Comparison of ENCODE assay signal across 8 cellular contexts in the genomic region with DNA sequence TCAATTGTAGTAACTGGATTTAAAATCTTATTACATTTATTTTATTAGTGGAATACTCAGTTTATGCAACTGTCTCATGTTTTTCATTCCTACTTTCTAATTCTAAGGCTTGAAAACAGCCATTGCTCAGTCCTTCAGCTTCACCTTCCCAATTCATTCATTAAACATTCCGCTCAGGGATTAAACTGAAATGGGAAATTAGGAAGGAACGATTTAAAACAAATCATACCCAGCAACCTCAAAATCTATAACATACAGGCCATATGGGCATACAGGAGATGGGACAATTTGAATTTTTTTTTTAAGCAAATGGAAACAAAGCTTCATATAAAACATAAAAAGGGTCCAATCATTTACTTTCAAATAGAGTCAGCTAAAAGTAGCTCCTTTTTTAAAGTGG. TPM values are rescaled to one million over a fixed set of nuclear protein-coding genes. Genes with fewer than 3 reads are reported as not detected.
DNase-seq lines count a peak whose midpoint lies in the region; TF ChIP-seq lines count a peak whose summit lies in the region.
"Not testable (repeated sequence)": the region's sequence is repeated elsewhere in the genome, so short reads cannot be mapped to it uniquely, and the experiment has no call there.

No MANE protein-coding gene starts in this region.

- not testable (repeated sequence) for TF ChIP-seq CTCF in HL-60 (IDR thresholded peaks at IDR 0.05; ENCODE audit: insufficient read depth, low read length); nephron (IDR thresholded peaks at IDR 0.05; ENCODE audit: unreplicated experiment in 3 of 3)

- H3K36me3 ChIP-seq in BLaER1 treated with 17β-estradiol and CSF1 and Interleukin-3, amounts not matched to agents 10 nM and 100 nM: peaks cover 0 to 12% (median 0%) of the 10 kb centered on the region in 11 experiments; a peak in 4 of 22 replicates
- not testable (repeated sequence) for H3K36me3 ChIP-seq in SJSA1; effector memory CD4-positive, alpha-beta T cell (ENCODE audit: control insufficient read depth, insufficient read depth, low read length); iPS-15b (ENCODE audit: control insufficient read depth, insufficient read depth, low read length)

- H3K36me3 Mint-ChIP-seq in activated naive CD4-positive, alpha-beta T cell treated with anti-CD3 and anti-CD28 coated beads, Interleukin-2, amount 10 ng/mL, durations not matched to agents 7 days and 5 days: peaks cover 44% of the 10 kb centered on the region
- not testable (repeated sequence) for H3K36me3 Mint-ChIP-seq in nephron (ENCODE audit: low read depth); stimulated activated naive CD8-positive, alpha-beta T cell treated with anti-CD3 and anti-CD28 coated beads, Interleukin-15, Interleukin-2, amounts not matched to agents 100 ng/mL and 50 ng/mL, for 24 hours (ENCODE audit: low read depth)

- CTCF ChIA-PET in activated naive CD4-positive, alpha-beta T cell treated with anti-CD3 and anti-CD28 coated beads, Interleukin-2, amount 10 ng/mL, durations not matched to agents 7 days and 5 days (lab: Charles Lee): interaction anchor here (0.9 kb wide), 1 partner anchor 351 kb away, joined by 3 read pairs; no protein-coding TSS in a partner anchor

- peak overlapping the region; percentile 99 for H3K4me3 Mint-ChIP-seq in activated naive CD4-positive, alpha-beta T cell treated with anti-CD3 and anti-CD28 coated beads, Interleukin-2, amount 10 ng/mL, durations not matched to agents 7 days and 5 days
- peak overlapping the region; percentile 90 to 99 (median 95) for H3K4me3 Mint-ChIP-seq in nephron
- peak overlapping the region; percentile 93 for H3K4me3 Mint-ChIP-seq in stimulated activated naive CD8-positive, alpha-beta T cell treated with anti-CD3 and anti-CD28 coated beads, Interleukin-15, Interleukin-2, amounts not matched to agents 100 ng/mL and 50 ng/mL, for 24 hours

- not testable (repeated sequence) for H3K27me3 ChIP-seq in BLaER1 treated with 17β-estradiol and CSF1 and Interleukin-3, amounts not matched to agents 10 nM and 100 nM; HL-60 (ENCODE audit: insufficient read depth, poor library complexity, severe bottlenecking); SJSA1 (replicated peaks); effector memory CD4-positive, alpha-beta T cell (replicated peaks; ENCODE audit: control insufficient read depth, insufficient read depth, low read length, poor library complexity, severe bottlenecking); iPS-15b (ENCODE audit: control insufficient read depth, insufficient read depth, low read length)

- H3K27ac Mint-ChIP-seq in activated naive CD4-positive, alpha-beta T cell treated with anti-CD3 and anti-CD28 coated beads, Interleukin-2, amount 10 ng/mL, durations not matched to agents 7 days and 5 days: peak overlapping the region; percentile 99
- H3K27ac Mint-ChIP-seq in nephron: peak overlapping the region; percentile 98 to 99 (median 99)
- H3K27ac Mint-ChIP-seq in stimulated activated naive CD8-positive, alpha-beta T cell treated with anti-CD3 and anti-CD28 coated beads, Interleukin-15, Interleukin-2, amounts not matched to agents 100 ng/mL and 50 ng/mL, for 24 hours: peak overlapping the region; percentile 98

- H3K9ac ChIP-seq in BLaER1 treated with 17β-estradiol and CSF1 and Interleukin-3, amounts not matched to agents 10 nM and 100 nM: peak overlapping the region; percentile 98 to 100 (median 100)
- not testable (repeated sequence) for H3K9ac ChIP-seq in iPS-15b (ENCODE audit: low read depth, low read length)

- H3K9me3 Mint-ChIP-seq in activated naive CD4-positive, alpha-beta T cell treated with anti-CD3 and anti-CD28 coated beads, Interleukin-2, amount 10 ng/mL, durations not matched to agents 7 days and 5 days; nephron; stimulated activated naive CD8-positive, alpha-beta T cell treated with anti-CD3 and anti-CD28 coated beads, Interleukin-15, Interleukin-2, amounts not matched to agents 100 ng/mL and 50 ng/mL, for 24 hours: not testable (repeated sequence)

- peak overlapping the region; percentile 95 to 100 (median 100); a peak in 21 of 22 replicates for H3K27ac ChIP-seq in BLaER1 treated with 17β-estradiol and CSF1 and Interleukin-3, amounts not matched to agents 10 nM and 100 nM
- H3K27ac ChIP-seq in HL-60 (replicated peaks) (peak overlapping the region; percentile 93), SJSA1 (peak overlapping the region; percentile 73)
- peak overlapping the region; percentile 96 for H3K27ac ChIP-seq in effector memory CD4-positive, alpha-beta T cell (ENCODE audit: insufficient read depth, low read length, poor library complexity, severe bottlenecking)

- peaks cover 42% of the 10 kb centered on the region for H3K4me1 Mint-ChIP-seq in activated naive CD4-positive, alpha-beta T cell treated with anti-CD3 and anti-CD28 coated beads, Interleukin-2, amount 10 ng/mL, durations not matched to agents 7 days and 5 days
- H3K4me1 Mint-ChIP-seq in nephron: peaks cover 58% of the 10 kb centered on the region
- H3K4me1 Mint-ChIP-seq in stimulated activated naive CD8-positive, alpha-beta T cell treated with anti-CD3 and anti-CD28 coated beads, Interleukin-15, Interleukin-2, amounts not matched to agents 100 ng/mL and 50 ng/mL, for 24 hours (ENCODE audit: low read depth): peaks cover 58% of the 10 kb centered on the region

- DNase-seq in HL-60 (ENCODE audit: low read depth in 1 of 2, low spot score in 1 of 2); SJSA1 (ENCODE audit: low read depth in 1 of 2, low spot score in 2 of 2); activated naive CD4-positive, alpha-beta T cell treated with anti-CD3 and anti-CD28 coated beads, Interleukin-2, amount 10 ng/mL, durations not matched to agents 7 days and 5 days; effector memory CD4-positive, alpha-beta T cell: not testable (repeated sequence)

- H4K20me1 ChIP-seq in BLaER1 treated with 17β-estradiol and CSF1 and Interleukin-3, amounts not matched to agents 10 nM and 100 nM: peaks cover 0 to 38% (median 0%) of the 10 kb centered on the region in 11 experiments; a peak in 9 of 22 replicates

- H3K4me3 ChIP-seq in BLaER1 treated with 17β-estradiol and CSF1 and Interleukin-3, amounts not matched to agents 10 nM and 100 nM: peak overlapping the region; percentile 76 to 94 (median 90)
- peak overlapping the region; percentile 4; the same call in 1 of the 2 replicates for H3K4me3 ChIP-seq in HL-60 (replicated peaks; ENCODE audit: insufficient read depth, low read length)
- not testable (repeated sequence) for H3K4me3 ChIP-seq in SJSA1; effector memory CD4-positive, alpha-beta T cell (ENCODE audit: insufficient read depth, low read depth, low read length, poor library complexity, severe bottlenecking)
- H3K4me3 ChIP-seq in iPS-15b (ENCODE audit: low read depth, low read length): peak overlapping the region; percentile 20

- peak overlapping the region; percentile 71 to 94 (median 90); a peak in 21 of 22 replicates for H3K4me2 ChIP-seq in BLaER1 treated with 17β-estradiol and CSF1 and Interleukin-3, amounts not matched to agents 10 nM and 100 nM

- H3K27me3 Mint-ChIP-seq in activated naive CD4-positive, alpha-beta T cell treated with anti-CD3 and anti-CD28 coated beads, Interleukin-2, amount 10 ng/mL, durations not matched to agents 7 days and 5 days; nephron (ENCODE audit: low read depth); stimulated activated naive CD8-positive, alpha-beta T cell treated with anti-CD3 and anti-CD28 coated beads, Interleukin-15, Interleukin-2, amounts not matched to agents 100 ng/mL and 50 ng/mL, for 24 hours: not testable (repeated sequence)

- not testable (repeated sequence) for H3K9me3 ChIP-seq in BLaER1 treated with 17β-estradiol and CSF1 and Interleukin-3, amounts not matched to agents 10 nM and 100 nM (replicated peaks in 1 of 11); SJSA1 (replicated peaks); effector memory CD4-positive, alpha-beta T cell (ENCODE audit: control insufficient read depth, low read length); iPS-15b (ENCODE audit: control insufficient read depth, insufficient read depth, low read length)

- peaks cover 21 to 40% (median 27%) of the 10 kb centered on the region in 10 experiments for H3K4me1 ChIP-seq in BLaER1 treated with 17β-estradiol and CSF1 and Interleukin-3, amounts not matched to agents 10 nM and 100 nM
- peaks cover 30% of the 10 kb centered on the region for H3K4me1 ChIP-seq in SJSA1 (replicated peaks)
- peaks cover 14% of the 10 kb centered on the region for H3K4me1 ChIP-seq in effector memory CD4-positive, alpha-beta T cell (ENCODE audit: control insufficient read depth, insufficient read depth, low read length, poor library complexity, severe bottlenecking)
- H3K4me1 ChIP-seq in iPS-15b (ENCODE audit: control insufficient read depth, insufficient read depth, low read length): not testable (repeated sequence)

RNA-seq across cellular contexts. Expression of a gene that starts 3.5 kb away (rescaled TPM):
- 7.7 and 14.1 TPM in 2 replicates for total RNA-seq in SJSA1 (2014; rRNA removed; shearing (Covaris generic))
